13 cellular contexts compared by ENCODE assay signal in the genomic region with DNA sequence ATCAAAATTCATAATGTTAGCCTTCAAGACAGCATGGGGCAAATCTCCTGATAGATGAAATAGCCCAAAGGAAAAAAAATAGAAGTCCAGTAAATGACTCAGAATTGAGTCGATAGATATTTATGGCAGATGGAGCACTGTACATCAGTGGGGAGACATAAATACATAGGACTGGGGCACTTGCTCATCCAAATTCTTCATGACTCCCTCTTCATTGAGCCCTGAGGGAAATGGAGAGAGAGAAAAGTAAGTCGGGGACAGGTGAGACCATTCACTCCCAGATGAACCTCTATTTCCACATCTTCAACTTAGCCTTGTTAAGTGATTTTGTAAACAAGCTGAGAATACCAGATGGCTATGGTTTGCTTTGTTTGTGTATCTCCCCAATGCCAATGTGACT. TPM values are rescaled to one million over a fixed set of nuclear protein-coding genes. Genes with fewer than 3 reads are reported as not detected.
DNase-seq lines count a peak whose midpoint lies in the region; ATAC-seq, FAIRE-seq and TF ChIP-seq lines count a peak whose summit lies in the region.
"Not testable (repeated sequence)": the region's sequence is repeated elsewhere in the genome, so short reads cannot be mapped to it uniquely, and the experiment has no call there.
"Had no signal": no experiment of that assay in that cellular context is flagged by ENCODE, and none has a peak within 500 bp of the region (broad histone marks: within the 10 kb centered on the region; RNA-seq: fewer than 3 reads in every experiment).

No MANE protein-coding gene starts in this region.

- RAD21 ChIA-PET in HCT116 (lab: Charles Lee; ENCODE audit: low non-redundant PET in 1 of 2, low total read pairs in 2 of 2, uncharacterized antibody in 2 of 2, unreplicated experiment in 2 of 2) = not testable (repeated sequence)

- H3K9me3 ChIP-seq in HCT116 (ENCODE audit: control insufficient read depth in 1 of 2, insufficient read depth in 1 of 2, low read depth in 1 of 2, low read length in 2 of 2); K562 (replicated peaks; ENCODE audit: control insufficient read depth, insufficient read depth, low read depth, low read length); keratinocyte (ENCODE audit: control insufficient read depth, low read depth, low read length): not testable (repeated sequence)

- 0% methylated on average over 2 of the region's 2 CpGs for WGBS in K562 (ENCODE audit: insufficient coverage, low coverage, missing lambda C conversion rate)

- peak; percentile 42; the same call in 1 of the 2 replicates for ATAC-seq in HCT116
- not testable (repeated sequence) for ATAC-seq in K562

- FAIRE-seq in K562 (lab: Jason Lieb, UNC) = peak; percentile 60
- not testable (repeated sequence) for FAIRE-seq in keratinocyte (lab: Jason Lieb, UNC)

- H2AFZ ChIP-seq in HCT116 (ENCODE audit: low read depth, low read length, poor library complexity, severe bottlenecking); K562 (ENCODE audit: low read depth, low read length); keratinocyte (ENCODE audit: control insufficient read depth, low read length): not testable (repeated sequence)

- H3K27ac ChIP-seq in HCT116 (ENCODE audit: low read depth, low read length); K562 (ENCODE audit: extremely low read depth, low read depth, low read length); keratinocyte (ENCODE audit: control insufficient read depth, insufficient read depth, low read length): not testable (repeated sequence)

- not testable (repeated sequence) for H3K27me3 ChIP-seq in HCT116 (ENCODE audit: insufficient read depth, low read length); K562 (ENCODE audit: control insufficient read depth in 2 of 2, insufficient read depth in 2 of 2, low read length in 2 of 2); keratinocyte (ENCODE audit: control insufficient read depth, extremely low read depth, insufficient read depth, low read length)

- intact Hi-C loops in HCT116 (cut with micrococcal nuclease); K562 (cut with micrococcal nuclease): not testable (repeated sequence)

- peaks cover 9 to 18% of the 10 kb centered on the region in 2 experiments for H3K4me1 ChIP-seq in HCT116 (ENCODE audit: control insufficient read depth in 1 of 2, insufficient read depth in 2 of 2, low read length in 2 of 2)
- H3K4me1 ChIP-seq in K562 (replicated peaks in 1 of 2; ENCODE audit: control insufficient read depth in 2 of 2, insufficient read depth in 2 of 2, low read length in 2 of 2); keratinocyte (ENCODE audit: control insufficient read depth, extremely low read depth, insufficient read depth, low read length): not testable (repeated sequence)

- not testable (repeated sequence) for H3K9ac ChIP-seq in HCT116 (ENCODE audit: low read length); K562 (ENCODE audit: insufficient read depth in 1 of 2, low read depth in 2 of 2, low read length in 2 of 2); keratinocyte (ENCODE audit: control insufficient read depth, extremely low read depth, insufficient read depth, low read length)

- not testable (repeated sequence) for H3K36me3 ChIP-seq in HCT116 (ENCODE audit: control insufficient read depth in 1 of 2, insufficient read depth in 2 of 2, low read length in 2 of 2); K562 (ENCODE audit: control insufficient read depth, insufficient read depth, low read length); keratinocyte (ENCODE audit: control insufficient read depth in 2 of 2, extremely low read depth in 1 of 2, insufficient read depth in 2 of 2, low read length in 2 of 2)

- not testable (repeated sequence) for H3K9me1 ChIP-seq in K562 (ENCODE audit: control insufficient read depth, insufficient read depth, low read length); keratinocyte (ENCODE audit: control insufficient read depth, extremely low read depth, insufficient read depth, low read length)

- dilution Hi-C loops in keratinocyte (cut with MboI; ENCODE audit: extremely low pct_ligation_motif_present, low sequenced_read_pairs) = not testable (repeated sequence)

- H3K79me2 ChIP-seq in HCT116 (ENCODE audit: insufficient read depth, low read length); K562 (ENCODE audit: control insufficient read depth, insufficient read depth, low read length); keratinocyte (ENCODE audit: control insufficient read depth, insufficient read depth, low read length): not testable (repeated sequence)

- DNase-seq in DMS53 (lab: John Stamatoyannopoulos, UW) (peak; percentile 18), M059J (ENCODE audit: low read depth) (peak; percentile 37), NCI-H226 (peak; percentile 4), fibroblast of mammary gland (ENCODE audit: low read depth) (peak; percentile 2), keratinocyte (ENCODE audit: low read depth, low spot score) (peak; percentile 28)
- not testable (repeated sequence) for DNase-seq in HCT116 (ENCODE audit: low read depth, low spot score); K562 (ENCODE audit: extremely low read depth in 1 of 4, low spot score in 3 of 4)

- not testable (repeated sequence) for H3K9me2 ChIP-seq in HCT116 (ENCODE audit: insufficient read depth)

- in situ Hi-C loops in K562 (cut with MboI) = not testable (repeated sequence)

- H3K4me3 ChIP-seq in HCT116 (replicated peaks in 1 of 2; ENCODE audit: low read depth in 1 of 2, low read length in 2 of 2); K562; fibroblast of mammary gland (ENCODE audit: control insufficient read depth, low read depth, low read length); keratinocyte (ENCODE audit: control insufficient read depth in 2 of 3, extremely low read depth in 1 of 3, insufficient read depth in 2 of 3, low read depth in 1 of 3, low read length in 3 of 3): not testable (repeated sequence)

- CTCF ChIA-PET in HCT116 (lab: Charles Lee); K562 (lab: Yijun Ruan, JAX; ENCODE audit: low intra/inter-chr PET ratio): not testable (repeated sequence)

- not testable (repeated sequence) for TF ChIP-seq EP300 in K562 (IDR thresholded peaks at IDR 0.05; ENCODE audit: low read length)

- not testable (repeated sequence) for TF ChIP-seq CTCF in HCT116 (IDR thresholded peaks at IDR 0.05 in 2 of 3, conservative IDR thresholded peaks at IDR 0.05 in 1 of 3; ENCODE audit: borderline replicate concordance in 1 of 3, insufficient read depth in 1 of 3, low read depth in 2 of 3, low read length in 2 of 3); K562 (IDR thresholded peaks at IDR 0.05 in 2 of 3, conservative IDR thresholded peaks at IDR 0.05 in 1 of 3; ENCODE audit: insufficient read depth in 2 of 3, low read depth in 1 of 3, low read length in 3 of 3); fibroblast of mammary gland (conservative IDR thresholded peaks at IDR 0.05; ENCODE audit: control insufficient read depth, insufficient read depth, low read depth, low read length); keratinocyte (optimal IDR thresholded peaks at IDR 0.05 in 1 of 3, IDR thresholded peaks at IDR 0.05 in 1 of 3, conservative IDR thresholded peaks at IDR 0.05 in 1 of 3; ENCODE audit: extremely low read depth in 1 of 3, insufficient read depth in 2 of 3, low read length in 3 of 3)

- H3K4me2 ChIP-seq in HCT116 (ENCODE audit: low read length) = 0 out of 2 replicates have a peak overlapping the region, but pooled peaks have one; percentile 24
- H3K4me2 ChIP-seq in K562 (ENCODE audit: insufficient read depth, low read length); keratinocyte (ENCODE audit: control insufficient read depth, extremely low read depth, insufficient read depth, low read depth, low read length): not testable (repeated sequence)

- POLR2A ChIA-PET in HCT116 (lab: Charles Lee); K562 (lab: Yijun Ruan, JAX): not testable (repeated sequence)

- TF ChIP-seq RAD21 in HCT116 (IDR thresholded peaks at IDR 0.05; ENCODE audit: low read depth); K562 (CRISPR knock-in tag; conservative IDR thresholded peaks at IDR 0.05 in 1 of 2, IDR thresholded peaks at IDR 0.05 in 1 of 2): not testable (repeated sequence)

- TF ChIP-seq POLR2A in HCT116 (IDR thresholded peaks at IDR 0.05; ENCODE audit: borderline replicate concordance, extremely low read depth, insufficient read depth, insufficient read length); K562 (conservative IDR thresholded peaks at IDR 0.05): not testable (repeated sequence)

- not testable (repeated sequence) for H4K20me1 ChIP-seq in HCT116 (ENCODE audit: insufficient read depth); K562 (replicated peaks; ENCODE audit: control insufficient read depth, insufficient read depth, low read length); keratinocyte (ENCODE audit: control insufficient read depth, extremely low read depth, insufficient read depth, low read length)

- BruUV-seq in HCT116 (replicated peaks; lab: Mats Ljungman, UMichigan); K562 (replicated peaks; lab: Mats Ljungman, UMichigan): not testable (repeated sequence)

RNA-seq across cellular contexts. Expression of a gene that starts 59.8 kb away (rescaled TPM):
- not detected for total RNA-seq in HCT116 (2021; ENCODE audit: unreplicated experiment)
- not detected in 2 replicates for polyA plus RNA-seq in HCT116 (2012)
- total RNA-seq in M059J (2014; rRNA removed; shearing (Covaris generic)) = not detected in 2 replicates
- total RNA-seq in K562 (2011; cell fraction: chromatin; rRNA removed; ENCODE audit: low replicate concordance) = 0.33 and 0.56 TPM in 2 replicates
- total RNA-seq in K562 (2011; cell fraction: nucleolus; rRNA removed) = 0.26 and 0.67 TPM in 2 replicates
- 0.22 and 0.38 TPM in 2 replicates for total RNA-seq in K562 (2011; cell fraction: nucleoplasm; rRNA removed)
- total RNA-seq in K562 (2014; rRNA removed) = 0.08 TPM in 1 of 2 replicates, not detected in the other
- 0.07 TPM in 1 of 2 replicates, not detected in the other for total RNA-seq in K562 (2014; rRNA removed; fragmentation: Illumina TruSeq; extraction: Trizol)
- total RNA-seq in K562 (2015; rRNA removed; fragmentation: Illumina TruSeq; extraction: Trizol) = 0.04 and 0.11 TPM in 2 replicates
- total RNA-seq in K562 (2021) = 0.13 and 0.16 TPM in 2 replicates
- 0.04 and 0.07 TPM in 2 replicates for polyA plus RNA-seq in K562 (2011; rRNA removed)
- polyA plus RNA-seq in K562 (2011; cell fraction: cytosol; rRNA removed) = 0.04 and 0.06 TPM in 2 replicates
- polyA plus RNA-seq in K562 (2011; cell fraction: nucleus; rRNA removed) = 0.04 and 0.51 TPM in 2 replicates
- 0.24 and 0.33 TPM in 2 replicates for polyA plus RNA-seq in K562 (2012)
- 0.31 and 0.37 TPM in 2 replicates for polyA plus RNA-seq in K562 (2014; fragmentation: Illumina TruSeq; extraction: Trizol)
- under 1 TPM; 0.14 to 0.17 TPM for polyA plus RNA-seq in K562 (2014; fragmentation: Nextera tagmentation; extraction: Ambion mirVana)
- 0.08 and 0.13 TPM in 2 replicates for polyA plus RNA-seq in K562 (2014; rRNA removed)
- 0.07 TPM in 1 of 2 replicates, not detected in the other for polyA minus RNA-seq in K562 (2011; rRNA and poly(A)+ RNA removed)
- not detected in 2 replicates for polyA minus RNA-seq in K562 (2011; cell fraction: cytosol; rRNA and poly(A)+ RNA removed)
- 0.13 TPM in 1 of 2 replicates, not detected in the other for polyA minus RNA-seq in K562 (2011; cell fraction: nucleus; rRNA and poly(A)+ RNA removed)
- not detected in 3 replicates for polyA plus RNA-seq in keratinocyte
- polyA plus RNA-seq in keratinocyte (2011; ENCODE audit: low read depth) = not detected
- not detected in 2 replicates for polyA plus RNA-seq in keratinocyte (2011; cell fraction: cytosol; rRNA removed)
- not detected in 2 replicates for polyA plus RNA-seq in keratinocyte (2011; cell fraction: nucleus; rRNA removed)
- not detected in 2 replicates for polyA plus RNA-seq in keratinocyte (2012; ENCODE audit: low replicate concordance)
- not detected in 3 replicates for polyA minus RNA-seq in keratinocyte
- polyA minus RNA-seq in keratinocyte (2011; cell fraction: cytosol; rRNA and poly(A)+ RNA removed) = not detected
- not detected in 2 replicates for polyA minus RNA-seq in keratinocyte (2011; cell fraction: nucleus; rRNA and poly(A)+ RNA removed)
- total RNA-seq: A172; CD4-positive, CD25-positive, alpha-beta regulatory T cell; CD8-positive, alpha-beta memory T cell; Daoy; H1; HT-29 had no signal
- polyA plus RNA-seq: CD4-positive, CD25-positive, alpha-beta regulatory T cell; CD8-positive, alpha-beta memory T cell had no signal
